In genomic region chr1:147928236-147929132, GRCh38 we compare ENCODE assay signal across 8 cellular contexts. TPM values are rescaled to one million over a fixed set of nuclear protein-coding genes. Genes with fewer than 3 reads are reported as not detected.
DNase-seq lines count a peak whose midpoint lies in the region; ATAC-seq and TF ChIP-seq lines count a peak whose summit lies in the region.
"Not testable (repeated sequence)": the region's sequence is repeated elsewhere in the genome, so short reads cannot be mapped to it uniquely, and the experiment has no call there.

Gene GPR89B, plus strand, starts transcription at chr1:147928420. Its CDS starts 117 bp downstream, at chr1:147928537.

- peak within 1 kb of the TSS; percentile 63; the same call in 1 of the 2 replicates for H2AFZ ChIP-seq in Loucy (ENCODE audit: low read length)

- peak within 1 kb of the TSS in 2 of 3 experiments; percentile 22 to 48 for H3K27ac Mint-ChIP-seq in nephron

- H3K4me1 Mint-ChIP-seq in nephron, result peaks cover 25% of the 10 kb centered on the region

- H3K4me3 ChIP-seq in H7 (ENCODE audit: insufficient read depth, low read depth, low read length) (peak within 1 kb of the TSS; percentile 78), Loucy (ENCODE audit: low read length, poor library complexity, severe bottlenecking) (peak within 1 kb of the TSS; percentile 82)

- peaks cover 25% of the 10 kb centered on the region for H3K79me2 ChIP-seq in Loucy (ENCODE audit: insufficient read depth, low read length)

- not testable (repeated sequence) for H4K20me1 ChIP-seq in Loucy (ENCODE audit: insufficient read depth, low read length, poor library complexity, severe bottlenecking)

- not testable (repeated sequence) for H3K27me3 Mint-ChIP-seq in nephron (ENCODE audit: low read depth)

- not testable (repeated sequence) for H3K4me1 ChIP-seq in Loucy (ENCODE audit: insufficient read depth, low read length, poor library complexity, severe bottlenecking)

- H3F3A ChIP-seq in Loucy (ENCODE audit: low read depth), result not testable (repeated sequence)

- DNase-seq in ELF-1 (ENCODE audit: low read depth, low spot score), result peak; percentile 91
- DNase-seq in H7, result peak; percentile 85
- peak; percentile 94 to 97 for DNase-seq in SHP77 (lab: John Stamatoyannopoulos, UW)
- peak; percentile 91 for DNase-seq in activated T-helper 9 cell treated with anti-CD3 and anti-CD28 coated beads, Interleukin-2, amount 50 U/mL, for 16 hours (ENCODE audit: low read depth)
- DNase-seq in fibroblast of the conjunctiva (ENCODE audit: low read depth), result peak; percentile 65
- peak; percentile 90 for DNase-seq in stimulated activated naive CD8-positive, alpha-beta T cell treated with anti-CD3 and anti-CD28 coated beads, Interleukin-15, Interleukin-2, amounts not matched to agents 100 U/mL and 50 U/mL, for 24 hours

- ATAC-seq in stimulated activated naive CD8-positive, alpha-beta T cell treated with anti-CD3 and anti-CD28 coated beads, Interleukin-15, Interleukin-2, amounts not matched to agents 100 U/mL and 50 U/mL, for 24 hours, result peak; percentile 97

- H3K9me2 ChIP-seq in Loucy (replicated peaks; ENCODE audit: low read depth, low read length), result not testable (repeated sequence)

- H3K27me3 ChIP-seq in H7 (ENCODE audit: control insufficient read depth, insufficient read depth, low read length); Loucy (ENCODE audit: insufficient read depth, low read length, poor library complexity, severe bottlenecking): not testable (repeated sequence)

- peak within 1 kb of the TSS; percentile 68 for H3K4me2 ChIP-seq in Loucy (ENCODE audit: low read depth, low read length, poor library complexity, severe bottlenecking)

- not testable (repeated sequence) for H3K36me3 ChIP-seq in H7 (replicated peaks; ENCODE audit: control insufficient read depth, insufficient read depth, low read length); Loucy (ENCODE audit: insufficient read depth, low read length)

- not testable (repeated sequence) for H3K9me3 Mint-ChIP-seq in nephron

- not testable (repeated sequence) for H3K36me3 Mint-ChIP-seq in nephron (ENCODE audit: low read depth)

- not testable (repeated sequence) for H3K9me3 ChIP-seq in Loucy (ENCODE audit: insufficient read depth, low read depth, low read length)

- not testable (repeated sequence) for TF ChIP-seq CTCF in Loucy (conservative IDR thresholded peaks at IDR 0.05; ENCODE audit: low read length); nephron (IDR thresholded peaks at IDR 0.05; ENCODE audit: unreplicated experiment in 3 of 3)

- H3K4me3 Mint-ChIP-seq in nephron, result peak within 1 kb of the TSS; percentile 83 to 87 (median 85)

- H3K9ac ChIP-seq in Loucy (ENCODE audit: low read depth, low read length, poor library complexity, severe bottlenecking), result peak within 1 kb of the TSS; percentile 74

RNA-seq across cellular contexts. Expression of gene GPR89B, which starts in this region (rescaled TPM):
- 16.8 and 26.1 TPM in 2 replicates for total RNA-seq in H7 (2014; rRNA removed; shearing (Covaris generic))

Comparison
In these comparisons a context has a peak if more than half of its experiments do, and no peak if none do; other contexts are left out.
1. Peak in every context shown above with its lines: DNase-seq, ATAC-seq and H3K4me3 ChIP-seq.